In genomic region chr3:67017211-67017610, GRCh38 we compare ENCODE assay signal across 10 cellular contexts. TPM values are rescaled to one million over a fixed set of nuclear protein-coding genes. Genes with fewer than 3 reads are reported as not detected.
DNase-seq lines count a peak whose midpoint lies in the region; ATAC-seq and TF ChIP-seq lines count a peak whose summit lies in the region.
"Had no signal": no experiment of that assay in that cellular context is flagged by ENCODE, and none has a peak within 500 bp of the region (broad histone marks: within the 10 kb centered on the region; RNA-seq: fewer than 3 reads in every experiment).

No MANE protein-coding gene starts in this region.

- H3K27me3 Mint-ChIP-seq in IgD-negative memory B cell: peaks cover 1% of the 10 kb centered on the region

- no peaks in the 10 kb centered on the region for H3K27me3 ChIP-seq in esophagus muscularis mucosa

- no peaks in the 10 kb centered on the region for H3K9me3 ChIP-seq in esophagus muscularis mucosa

- no peak for TF ChIP-seq EP300 in esophagus muscularis mucosa (IDR thresholded peaks at IDR 0.05)

- peak overlapping the region in 2 of 3 donors; percentile 34 to 91 for H3K27ac Mint-ChIP-seq in IgD-negative memory B cell

- no peaks in the 10 kb centered on the region for H3K9me3 Mint-ChIP-seq in IgD-negative memory B cell

- TF ChIP-seq CTCF in GM12865 (IDR thresholded peaks at IDR 0.05; ENCODE audit: insufficient read depth, low read depth, low read length, missing control alignments): no peak
- TF ChIP-seq CTCF in fibroblast of villous mesenchyme (IDR thresholded peaks at IDR 0.05; ENCODE audit: insufficient read depth, low read depth, low read length): no peak
- TF ChIP-seq CTCF in esophagus muscularis mucosa (IDR thresholded peaks at IDR 0.05): no peak

- 63% methylated on average over 1 of the region's 1 CpG for WGBS in esophagus muscularis mucosa

- intact Hi-C loops in esophagus muscularis mucosa (cut with DNase I): no loop called here

- no peaks in the 10 kb centered on the region for H3K36me3 ChIP-seq in esophagus muscularis mucosa

- peaks cover 2% of the 10 kb centered on the region for H3K36me3 Mint-ChIP-seq in IgD-negative memory B cell

- peak overlapping the region; percentile 53 to 89 (median 72) for H3K4me3 Mint-ChIP-seq in IgD-negative memory B cell

- peak; percentile 15 for ATAC-seq in GM21360 (IDR thresholded peaks at IDR 0.05; ENCODE audit: unreplicated experiment)

- H3K4me1 Mint-ChIP-seq in IgD-negative memory B cell: peaks cover 36 to 53% (median 46%) of the 10 kb centered on the region in 3 donors

- DNase-seq in GM12865 (ENCODE audit: low read depth) (peak; percentile 24), fibroblast of villous mesenchyme (ENCODE audit: low read depth) (peak; percentile 83), esophagus muscularis mucosa (ENCODE audit: extremely low spot score) (no peak), NCI-H1048 (lab: John Stamatoyannopoulos, UW) (no peak), T-helper 2 cell (no peak)
- no peak for DNase-seq in activated CD4-positive, alpha-beta T cell treated with anti-CD3 and anti-CD28 coated beads for 1 hour
- DNase-seq: SHP77; stimulated activated CD4-positive, alpha-beta T cell treated with anti-CD3 and anti-CD28 coated beads, Interleukin-4, amount 100 ng/mL, for 24 hours had no signal

- H3K4me3 ChIP-seq in GM12865 (ENCODE audit: low read depth, low read length) (no peak overlapping the region), fibroblast of villous mesenchyme (ENCODE audit: low read depth, low read length) (no peak overlapping the region), esophagus muscularis mucosa (no peak overlapping the region)

- peaks cover 5 to 12% (median 9%) of the 10 kb centered on the region in 4 donors for H3K4me1 ChIP-seq in esophagus muscularis mucosa

- no peak overlapping the region for H3K27ac ChIP-seq in esophagus muscularis mucosa (replicated peaks in 1 of 4)

- no peak for TF ChIP-seq POLR2A in esophagus muscularis mucosa (IDR thresholded peaks at IDR 0.05; ENCODE audit: low read depth)

RNA-seq across cellular contexts. Expression of gene KBTBD8, which starts 19.1 kb away (rescaled TPM):
- 10.5 TPM for polyA plus RNA-seq in IgD-negative memory B cell
- 3.5 and 4.3 TPM in 2 replicates for total RNA-seq in fibroblast of villous mesenchyme
- total RNA-seq in esophagus muscularis mucosa: 1 to 10 TPM; 1.4 to 3.3 (median 2.4) TPM

Comparison
In these comparisons a context has a peak if more than half of its experiments do, and no peak if none do; other contexts are left out.
1. DNase-seq: peak in GM12865 (single experiment) and fibroblast of villous mesenchyme (single experiment); none in esophagus muscularis mucosa (single experiment), NCI-H1048 (single experiment), activated CD4-positive, alpha-beta T cell treated with anti-CD3 and anti-CD28 coated beads for 1 hour (single experiment) and T-helper 2 cell (0 of 5).